8 cellular contexts compared by ENCODE assay signal in genomic region chr14:70415788-70416187, GRCh38. TPM values are rescaled to one million over a fixed set of nuclear protein-coding genes. Genes with fewer than 3 reads are reported as not detected.
DNase-seq lines count a peak whose midpoint lies in the region; ATAC-seq and TF ChIP-seq lines count a peak whose summit lies in the region.

No MANE protein-coding gene starts in this region.

- H3K4me3 ChIP-seq in BE2C (ENCODE audit: low read depth, low read length) (peak overlapping the region; percentile 100), HUES64 (ENCODE audit: low read length) (peak overlapping the region; percentile 98), colonic mucosa (peak overlapping the region; percentile 77)

- H3K9me3 Mint-ChIP-seq in naive thymus-derived CD8-positive, alpha-beta T cell, result no peaks in the 10 kb centered on the region

- H3K4me1 Mint-ChIP-seq in naive thymus-derived CD8-positive, alpha-beta T cell, result peaks cover 19 to 54% (median 47%) of the 10 kb centered on the region in 4 donors

- CTCF ChIA-PET in GM10248 (lab: Yijun Ruan, JAX), result no interaction called here

- no peaks in the 10 kb centered on the region for H3K4me1 ChIP-seq in BE2C
- H3K4me1 ChIP-seq in HUES64 (ENCODE audit: insufficient read depth, low read length), result peaks cover 6% of the 10 kb centered on the region
- no peaks in the 10 kb centered on the region for H3K4me1 ChIP-seq in colonic mucosa

- H3K27ac Mint-ChIP-seq in naive thymus-derived CD8-positive, alpha-beta T cell, result peak overlapping the region in 8 of 10 donors; percentile 65 to 99 (median 84)

- H3K27me3 Mint-ChIP-seq in naive thymus-derived CD8-positive, alpha-beta T cell, result peaks cover 0 to 11% (median 2%) of the 10 kb centered on the region in 5 donors

- H3K27me3 ChIP-seq in BE2C (no peaks in the 10 kb centered on the region), HUES64 (ENCODE audit: insufficient read depth, low read length) (no peaks in the 10 kb centered on the region), colonic mucosa (no peaks in the 10 kb centered on the region)

- peaks cover 0 to 29% (median 0%) of the 10 kb centered on the region in 3 donors for H3K36me3 Mint-ChIP-seq in naive thymus-derived CD8-positive, alpha-beta T cell

- POLR2A ChIA-PET in naive thymus-derived CD8-positive, alpha-beta T cell (lab: Charles Lee), result no interaction called here
- POLR2A ChIA-PET in GM10248 (lab: Yijun Ruan, JAX), result no interaction called here

- peak overlapping the region; percentile 73 to 98 (median 90) for H3K4me3 Mint-ChIP-seq in naive thymus-derived CD8-positive, alpha-beta T cell

- H3K27ac ChIP-seq in HUES64 (ENCODE audit: low read depth, low read length) (no peak overlapping the region), colonic mucosa (no peak overlapping the region)

- ATAC-seq in naive thymus-derived CD8-positive, alpha-beta T cell, result no peak
- no peak for ATAC-seq in HG02884 (IDR thresholded peaks at IDR 0.05; ENCODE audit: unreplicated experiment)

- no peak for TF ChIP-seq CTCF in BE2C (IDR thresholded peaks at IDR 0.05; ENCODE audit: low read depth, low read length)
- no peak for TF ChIP-seq CTCF in colonic mucosa (IDR thresholded peaks at IDR 0.05)
- TF ChIP-seq CTCF in GM10248 (IDR thresholded peaks at IDR 0.05; ENCODE audit: control extremely low read depth, extremely low read depth, low read depth, missing control alignments), result no peak

- H3K36me3 ChIP-seq in BE2C (no peaks in the 10 kb centered on the region), HUES64 (ENCODE audit: insufficient read depth, low read length) (peaks cover 16% of the 10 kb centered on the region; the same call in 1 of the 2 replicates), colonic mucosa (no peaks in the 10 kb centered on the region)

- no peaks in the 10 kb centered on the region for H3K9me3 ChIP-seq in BE2C
- no peaks in the 10 kb centered on the region for H3K9me3 ChIP-seq in HUES64 (ENCODE audit: insufficient read depth, low read depth, low read length)
- no peaks in the 10 kb centered on the region for H3K9me3 ChIP-seq in colonic mucosa

- intact Hi-C loops in colonic mucosa (cut with DNase I), result no loop called here

- no peak overlapping the region for H3K9ac ChIP-seq in HUES64 (ENCODE audit: low read depth, low read length)
- no peak overlapping the region for H3K9ac ChIP-seq in colonic mucosa (ENCODE audit: low read depth in 2 of 2, low read length in 2 of 2)

- WGBS in HUES64, result 46% methylated on average over 2 of the region's 2 CpGs

- no peak for DNase-seq in BE2C
- no peak for DNase-seq in colonic mucosa
- no peak for DNase-seq in naive thymus-derived CD8-positive, alpha-beta T cell
- no peak for DNase-seq in GM10248 (ENCODE audit: extremely low spot score)
- no peak for DNase-seq in GOT3 (lab: John Stamatoyannopoulos, UW)
- DNase-seq in NCI-H82 (lab: John Stamatoyannopoulos, UW), result no peak

RNA-seq across cellular contexts. Expression of gene SYNJ2BP, which starts 1.1 kb away (rescaled TPM):
- polyA plus RNA-seq in BE2C (2012; ENCODE audit: insufficient read depth, insufficient read length, low read depth), result 10.8 TPM
- polyA plus RNA-seq in HUES64 (2013, experiment 1 of 2), result 15.7 TPM
- polyA plus RNA-seq in HUES64 (2013, experiment 2 of 2), result 14.1 TPM
- total RNA-seq in colonic mucosa, result 10 to 100 TPM; 50.6 to 55.4 TPM
- 10 to 100 TPM; 18.6 to 19.9 TPM for total RNA-seq in naive thymus-derived CD8-positive, alpha-beta T cell
- 10 to 100 TPM; 13.2 to 16.6 (median 15.7) TPM for polyA plus RNA-seq in naive thymus-derived CD8-positive, alpha-beta T cell

RNA-seq across cellular contexts. Expression of gene ADAM21, which starts 36.2 kb away (rescaled TPM):
- polyA plus RNA-seq in BE2C (2012; ENCODE audit: insufficient read depth, insufficient read length, low read depth), result 1.2 TPM
- polyA plus RNA-seq in HUES64 (2013, experiment 1 of 2), result not detected
- not detected for polyA plus RNA-seq in HUES64 (2013, experiment 2 of 2)
- not detected for total RNA-seq in colonic mucosa
- total RNA-seq in naive thymus-derived CD8-positive, alpha-beta T cell, result under 1 TPM in 1 of 2 experiments, not detected in 1; 0.18 TPM
- under 1 TPM; 0.08 to 0.56 (median 0.25) TPM for polyA plus RNA-seq in naive thymus-derived CD8-positive, alpha-beta T cell

RNA-seq across cellular contexts. Expression of gene COX16, which starts 56.3 kb away (rescaled TPM):
- polyA plus RNA-seq in BE2C (2012; ENCODE audit: insufficient read depth, insufficient read length, low read depth), result 138 TPM
- 55.2 TPM for polyA plus RNA-seq in HUES64 (2013, experiment 1 of 2)
- polyA plus RNA-seq in HUES64 (2013, experiment 2 of 2), result 51.2 TPM
- total RNA-seq in colonic mucosa, result 10 to 100 TPM; 43.9 to 58.2 TPM
- total RNA-seq in naive thymus-derived CD8-positive, alpha-beta T cell, result 10 to 100 TPM; 33.7 to 36.8 TPM
- 10 to 100 TPM; 50.7 to 59.1 (median 57.6) TPM for polyA plus RNA-seq in naive thymus-derived CD8-positive, alpha-beta T cell
